1 cellular context compared by ENCODE assay signal in the genomic region with DNA sequence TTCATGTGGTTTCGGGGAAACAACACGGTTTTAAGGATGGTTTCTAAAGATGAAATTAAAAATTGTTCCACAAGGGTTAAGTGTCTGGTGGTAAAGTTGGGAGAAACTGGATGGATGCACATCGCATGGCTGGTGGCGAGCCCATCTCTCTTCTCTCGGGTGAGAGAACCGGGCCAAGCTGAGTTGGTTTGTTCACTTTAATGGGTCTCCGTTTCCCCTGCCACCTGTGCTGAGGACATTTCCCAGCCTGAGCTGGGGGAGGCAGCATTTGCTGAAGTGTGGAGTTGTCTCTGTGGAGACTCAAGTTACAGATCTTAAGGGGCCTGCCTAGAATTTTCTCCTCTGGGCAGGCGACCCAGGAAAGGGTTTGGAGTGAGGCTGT.
TF ChIP-seq lines count a peak whose summit lies in the region.

No MANE protein-coding gene starts in this region.

TF ChIP-seq in HepG2, 621 proteins besides CTCF, POLR2A, EP300 and RAD21:
- peak; percentile 78 for TF ChIP-seq RBM22 (optimal IDR thresholded peaks at IDR 0.05; ENCODE audit: low read length)
- no peak for TF ChIP-seq TRAFD1 (CRISPR knock-in tag; IDR thresholded peaks at IDR 0.05; ENCODE audit: borderline replicate concordance)
- TF ChIP-seq RARA (CRISPR knock-in tag; IDR thresholded peaks at IDR 0.05) = no peak
- TF ChIP-seq ZNF549 (CRISPR knock-in tag; IDR thresholded peaks at IDR 0.05) = no peak
- TF ChIP-seq NCOR1 (IDR thresholded peaks at IDR 0.05; ENCODE audit: borderline replicate concordance, low read length) = no peak
- TF ChIP-seq DPF2 (CRISPR knock-in tag; IDR thresholded peaks at IDR 0.05; ENCODE audit: borderline replicate concordance, low read depth) = no peak
- peak; percentile 10; the same call in 1 of the 2 replicates for TF ChIP-seq SMC3 (IDR thresholded peaks at IDR 0.05; ENCODE audit: low read length)
- TF ChIP-seq ZNF644 (CRISPR knock-in tag; IDR thresholded peaks at IDR 0.05; ENCODE audit: low read depth) = no peak
- no peak for TF ChIP-seq ZNF432 (CRISPR knock-in tag; IDR thresholded peaks at IDR 0.05; ENCODE audit: borderline replicate concordance)
- TF ChIP-seq ZNF816 (CRISPR knock-in tag; IDR thresholded peaks at IDR 0.05; ENCODE audit: borderline replicate concordance) = no peak
- no peak for TF ChIP-seq ZIK1 (CRISPR knock-in tag; IDR thresholded peaks at IDR 0.05; ENCODE audit: borderline replicate concordance, low read depth)
- no peak for TF ChIP-seq DR1 (CRISPR knock-in tag; IDR thresholded peaks at IDR 0.05)
- TF ChIP-seq AGO2 (optimal IDR thresholded peaks at IDR 0.05; ENCODE audit: low read depth, low read length) = peak; percentile 3
- TF ChIP-seq ZMYM4 (CRISPR knock-in tag; IDR thresholded peaks at IDR 0.05) = no peak
- no peak for TF ChIP-seq ZSCAN31 (CRISPR knock-in tag; IDR thresholded peaks at IDR 0.05; ENCODE audit: low read depth)
- no peak for TF ChIP-seq ZBTB39 (CRISPR knock-in tag; IDR thresholded peaks at IDR 0.05)
- no peak for TF ChIP-seq ZNF230 (CRISPR knock-in tag; IDR thresholded peaks at IDR 0.05)
